In genomic region chr15:68228971-68229385, GRCh38 we compare ENCODE assay signal across 8 cellular contexts. TPM values are rescaled to one million over a fixed set of nuclear protein-coding genes. Genes with fewer than 3 reads are reported as not detected.
DNase-seq lines count a peak whose midpoint lies in the region; ATAC-seq and TF ChIP-seq lines count a peak whose summit lies in the region.

No MANE protein-coding gene starts in this region.

- no peaks in the 10 kb centered on the region for H3K27me3 ChIP-seq in neuronal stem cell (ENCODE audit: control insufficient read depth in 3 of 3, insufficient read depth in 3 of 3, low read depth in 1 of 3, low read length in 3 of 3)

- H2BK5ac ChIP-seq in neuronal stem cell (ENCODE audit: low read length): peak overlapping the region; percentile 76

- H3K79me1 ChIP-seq in neuronal stem cell (ENCODE audit: low read depth, low read length): peaks cover 9% of the 10 kb centered on the region

- peak overlapping the region; percentile 33 for H2BK15ac ChIP-seq in neuronal stem cell (ENCODE audit: low read length)

- no peak overlapping the region for H2BK120ac ChIP-seq in neuronal stem cell (ENCODE audit: low read depth, low read length)

- ATAC-seq in GM21737 (IDR thresholded peaks at IDR 0.05; ENCODE audit: unreplicated experiment): peak; percentile 1
- ATAC-seq in GM19035 (IDR thresholded peaks at IDR 0.05; ENCODE audit: unreplicated experiment): no peak

- peak overlapping the region; percentile 1 for H3K14ac ChIP-seq in neuronal stem cell (ENCODE audit: low read length)

- H3K9ac ChIP-seq in neuronal stem cell (ENCODE audit: low read depth, low read length, poor library complexity): peak overlapping the region; percentile 95

- H3K4me2 ChIP-seq in neuronal stem cell (ENCODE audit: insufficient read depth, low read length, poor library complexity, severe bottlenecking): peak overlapping the region; percentile 98

- H4K91ac ChIP-seq in neuronal stem cell (ENCODE audit: low read depth, low read length, poor library complexity): no peak overlapping the region

- no CpG with 5 or more reads among the region's 39 CpGs for WGBS in neuronal stem cell (ENCODE audit: extremely low coverage in 2 of 2, insufficient read length in 2 of 2, insufficient replicate concordance in 1 of 2), 2 donors

- peak overlapping the region; percentile 93 for H2AFZ ChIP-seq in neuronal stem cell (ENCODE audit: low read length)

- H3K4me1 ChIP-seq in neuronal stem cell (ENCODE audit: control insufficient read depth in 2 of 2, insufficient read depth in 1 of 2, low read depth in 1 of 2, low read length in 2 of 2): peaks cover 17% of the 10 kb centered on the region in 2 donors

- no peak overlapping the region for H3K4ac ChIP-seq in neuronal stem cell (ENCODE audit: low read length)

- peaks cover 0 to 12% of the 10 kb centered on the region in 2 donors for H3K36me3 ChIP-seq in neuronal stem cell (replicated peaks in 1 of 2; ENCODE audit: control insufficient read depth in 2 of 2, insufficient read depth in 2 of 2, low read length in 2 of 2)

- DNase-seq in AG20443 (ENCODE audit: low spot score): peak; percentile 39
- DNase-seq in epithelial cell of proximal tubule (ENCODE audit: low read depth): no peak
- DNase-seq in neuronal stem cell (ENCODE audit: low spot score): no peak
- no peak for DNase-seq in activated gamma-delta T cell (lab: John Stamatoyannopoulos, UW)
- no peak for DNase-seq in stimulated activated CD4-positive, alpha-beta T cell treated with anti-CD3 and anti-CD28 coated beads, Interleukin-12 subunit alpha, Interleukin-12 subunit beta, amount 100 ng/mL, for 4 hours

- peak overlapping the region; percentile 76 for H3K4me3 ChIP-seq in epithelial cell of proximal tubule (ENCODE audit: low read depth, low read length)
- H3K4me3 ChIP-seq in neuronal stem cell (ENCODE audit: low read length in 2 of 2): peak overlapping the region; percentile 83 to 86

- no peak overlapping the region for H3K27ac ChIP-seq in neuronal stem cell (replicated peaks; ENCODE audit: low read length)

- peak overlapping the region; percentile 75 for H3K23ac ChIP-seq in neuronal stem cell (ENCODE audit: low read depth, low read length, poor library complexity)

- no peak overlapping the region for H2BK12ac ChIP-seq in neuronal stem cell (ENCODE audit: low read length)

- H4K8ac ChIP-seq in neuronal stem cell (ENCODE audit: low read depth, low read length): no peak overlapping the region

- H2AK5ac ChIP-seq in neuronal stem cell (ENCODE audit: low read depth, low read length): peak overlapping the region; percentile 30

- no peak for TF ChIP-seq CTCF in epithelial cell of proximal tubule (conservative IDR thresholded peaks at IDR 0.05; ENCODE audit: low read depth, low read length)

- H3K9me3 ChIP-seq in neuronal stem cell (replicated peaks in 1 of 2; ENCODE audit: control insufficient read depth in 2 of 2, insufficient read depth in 1 of 2, low read depth in 1 of 2, low read length in 2 of 2): peaks cover 0 to 3% of the 10 kb centered on the region in 2 donors

- H3K18ac ChIP-seq in neuronal stem cell (ENCODE audit: low read length): peak overlapping the region; percentile 96

TF ChIP-seq in PFSK-1, 5 proteins besides CTCF, POLR2A, EP300 and RAD21:
- TF ChIP-seq FOXP2 (optimal IDR thresholded peaks at IDR 0.05; ENCODE audit: borderline replicate concordance, extremely low read depth, extremely low read length, insufficient read depth) (no peak), SIN3A (IDR thresholded peaks at IDR 0.05; ENCODE audit: borderline replicate concordance, insufficient read depth, low read length) (peak; percentile 82; the same call in 1 of the 2 replicates)

RNA-seq across cellular contexts. Expression of gene CLN6, which starts 0.6 kb away (rescaled TPM):
- polyA plus RNA-seq in PFSK-1 (2012; ENCODE audit: insufficient read length, low read depth): 44.9 TPM
- total RNA-seq in epithelial cell of proximal tubule: 14.9 and 55.0 TPM in 2 replicates
- polyA plus RNA-seq in neuronal stem cell (2013, experiment 1 of 2): 19.2 TPM
- polyA plus RNA-seq in neuronal stem cell (2013, experiment 2 of 2): 19.5 TPM

RNA-seq across cellular contexts. Expression of gene CALML4, which starts 23.8 kb away (rescaled TPM):
- 6.2 TPM for polyA plus RNA-seq in PFSK-1 (2012; ENCODE audit: insufficient read length, low read depth)
- 2.0 and 3.8 TPM in 2 replicates for total RNA-seq in epithelial cell of proximal tubule
- 26.8 TPM for polyA plus RNA-seq in neuronal stem cell (2013, experiment 1 of 2)
- 28.4 TPM for polyA plus RNA-seq in neuronal stem cell (2013, experiment 2 of 2)

RNA-seq across cellular contexts. Expression of gene FEM1B, which starts 48.6 kb away (rescaled TPM):
- polyA plus RNA-seq in PFSK-1 (2012; ENCODE audit: insufficient read length, low read depth): 43.3 TPM
- total RNA-seq in epithelial cell of proximal tubule: 19.9 and 20.2 TPM in 2 replicates
- polyA plus RNA-seq in neuronal stem cell (2013, experiment 1 of 2): 27.6 TPM
- polyA plus RNA-seq in neuronal stem cell (2013, experiment 2 of 2): 28.3 TPM
